Comparison of ENCODE assay signal across 10 cellular contexts in genomic region chr22:28795932-28796856, GRCh38. TPM values are rescaled to one million over a fixed set of nuclear protein-coding genes. Genes with fewer than 3 reads are reported as not detected.
A peak's percentile ranks its signal among the peaks of the same experiment; 100 is the strongest.
DNase-seq lines count a peak whose midpoint lies in the region; ATAC-seq and TF ChIP-seq lines count a peak whose summit lies in the region.
"Had no signal": no experiment of that assay in that cellular context is flagged by ENCODE, and none has a peak within 500 bp of the region (broad histone marks: within the 10 kb centered on the region; RNA-seq: fewer than 3 reads in every experiment).

No MANE protein-coding gene starts in this region.

- POLR2A ChIA-PET in Caco-2 (lab: Charles Lee) = interaction anchor here (1.1 kb wide), 1 partner anchor 12 kb away, joined by 4 read pairs; no protein-coding TSS in a partner anchor

- peak overlapping the region; percentile 100 for H3K9ac ChIP-seq in KMS-11

- H3K9me3 Mint-ChIP-seq in Caco-2 (ENCODE audit: unreplicated experiment) = no peaks in the 10 kb centered on the region
- H3K9me3 Mint-ChIP-seq in central memory CD8-positive, alpha-beta T cell = no peaks in the 10 kb centered on the region
- H3K9me3 Mint-ChIP-seq in osteocyte (ENCODE audit: unreplicated experiment) = no peaks in the 10 kb centered on the region
- H3K9me3 Mint-ChIP-seq: dendritic cell treated with granulocyte-macrophage colony-stimulating factor and Interleukin-4, amounts not matched to agents 40 ng/mL and 50 ng/mL, for 4 days had no signal

- H3K27me3 ChIP-seq in Caco-2 (replicated peaks; ENCODE audit: control insufficient read depth, insufficient read depth, low read length) = no peaks in the 10 kb centered on the region
- H3K27me3 ChIP-seq in KMS-11 (ENCODE audit: insufficient read depth, low read depth) = no peaks in the 10 kb centered on the region
- H3K27me3 ChIP-seq in foreskin keratinocyte = no peaks in the 10 kb centered on the region
- no peaks in the 10 kb centered on the region for H3K27me3 ChIP-seq in MG63

- 0 out of 2 replicates have a peak, but pooled peaks cover 7% of the 10 kb centered on the region for H3K4me1 ChIP-seq in Caco-2
- peaks cover 73% of the 10 kb centered on the region for H3K4me1 ChIP-seq in KMS-11 (ENCODE audit: low read depth, poor library complexity, severe bottlenecking)
- peaks cover under 1% of the 10 kb centered on the region for H3K4me1 ChIP-seq in foreskin keratinocyte

- H3K4me3 ChIP-seq in Caco-2 (ENCODE audit: low read depth, low read length) (no peak overlapping the region), KMS-11 (IDR thresholded peaks at IDR 0.05; ENCODE audit: insufficient read depth, low read depth, low read length) (no peak overlapping the region), MG63 (no peak overlapping the region)

- TSS peak; percentile 1 for BruUV-seq in Caco-2 (replicated peaks; lab: Mats Ljungman, UMichigan)

- DNase-seq in Caco-2 (no peak), osteocyte (ENCODE audit: extremely low spot score, unreplicated experiment) (no peak), foreskin keratinocyte (no peak), medulla oblongata (ENCODE audit: extremely low spot score) (no peak), MG63 (no peak)
- no peak for DNase-seq in central memory CD8-positive, alpha-beta T cell (ENCODE audit: low spot score in 2 of 2)
- DNase-seq: posterior cingulate gyrus, SHP77 had no signal

- peaks cover 75% of the 10 kb centered on the region for H3K79me2 ChIP-seq in KMS-11 (ENCODE audit: insufficient read depth, low read depth)

- no peak overlapping the region for H2AFZ ChIP-seq in KMS-11 (ENCODE audit: low read depth)

- H3K27ac ChIP-seq in KMS-11 (peak overlapping the region; percentile 99), foreskin keratinocyte (no peak overlapping the region)

- H3K4me2 ChIP-seq in KMS-11 = peak overlapping the region; percentile 87

- H4K20me1 ChIP-seq in KMS-11 (ENCODE audit: insufficient read depth) = peaks cover 31% of the 10 kb centered on the region

- CTCF ChIA-PET in Caco-2 (lab: Charles Lee) = no interaction called here

- intact Hi-C loops in Caco-2 (cut with micrococcal nuclease; ENCODE audit: unreplicated experiment) = no loop called here

- H3K27me3 Mint-ChIP-seq in Caco-2 (ENCODE audit: insufficient read depth, unreplicated experiment) (no peaks in the 10 kb centered on the region), osteocyte (ENCODE audit: unreplicated experiment) (no peaks in the 10 kb centered on the region)
- H3K27me3 Mint-ChIP-seq in central memory CD8-positive, alpha-beta T cell = no peaks in the 10 kb centered on the region
- H3K27me3 Mint-ChIP-seq: dendritic cell treated with granulocyte-macrophage colony-stimulating factor and Interleukin-4, amounts not matched to agents 40 ng/mL and 50 ng/mL, for 4 days had no signal

- H3K36me3 Mint-ChIP-seq in Caco-2 (ENCODE audit: insufficient read depth, unreplicated experiment) (peaks cover 90% of the 10 kb centered on the region), osteocyte (ENCODE audit: unreplicated experiment) (peaks cover 51% of the 10 kb centered on the region)
- H3K36me3 Mint-ChIP-seq in central memory CD8-positive, alpha-beta T cell (ENCODE audit: insufficient read depth) = peaks cover 73% of the 10 kb centered on the region

- TF ChIP-seq CTCF in Caco-2 (IDR thresholded peaks at IDR 0.05; ENCODE audit: insufficient read depth in 1 of 2, low read depth in 1 of 2, low read length in 1 of 2, severe bottlenecking in 1 of 2, unreplicated experiment in 1 of 2) (no peak), KMS-11 (conservative IDR thresholded peaks at IDR 0.05; ENCODE audit: low read depth, low read length) (no peak), osteocyte (IDR thresholded peaks at IDR 0.05) (no peak), foreskin keratinocyte (conservative IDR thresholded peaks at IDR 0.05) (no peak)

- ATAC-seq in central memory CD8-positive, alpha-beta T cell (replicated peaks; ENCODE audit: extremely low read depth, poor library complexity, severe bottlenecking) = no peak
- ATAC-seq in foreskin keratinocyte = no peak

- H3K36me3 ChIP-seq in Caco-2 (ENCODE audit: control insufficient read depth, insufficient read depth, low read length) (peaks cover 2% of the 10 kb centered on the region), KMS-11 (ENCODE audit: insufficient read depth) (peaks cover 38% of the 10 kb centered on the region), MG63 (peaks cover 66% of the 10 kb centered on the region)

- H3K4me1 Mint-ChIP-seq in Caco-2 (ENCODE audit: low read depth, unreplicated experiment) (peaks cover 14% of the 10 kb centered on the region), osteocyte (ENCODE audit: unreplicated experiment) (peaks cover 35% of the 10 kb centered on the region)
- H3K4me1 Mint-ChIP-seq in central memory CD8-positive, alpha-beta T cell = peaks cover 65% of the 10 kb centered on the region

- no peak overlapping the region for H3K27ac Mint-ChIP-seq in Caco-2 (ENCODE audit: unreplicated experiment)
- H3K27ac Mint-ChIP-seq in central memory CD8-positive, alpha-beta T cell (ENCODE audit: low read depth) = peak overlapping the region; percentile 68
- H3K27ac Mint-ChIP-seq in osteocyte (ENCODE audit: unreplicated experiment) = peak overlapping the region; percentile 39

- no peaks in the 10 kb centered on the region for H3K9me3 ChIP-seq in Caco-2
- H3K9me3 ChIP-seq in MG63 = no peaks in the 10 kb centered on the region

- H3K4me3 Mint-ChIP-seq in Caco-2 (ENCODE audit: unreplicated experiment) (no peak overlapping the region), osteocyte (ENCODE audit: unreplicated experiment) (no peak overlapping the region)
- H3K4me3 Mint-ChIP-seq in central memory CD8-positive, alpha-beta T cell = peak overlapping the region; percentile 87
- H3K4me3 Mint-ChIP-seq: dendritic cell treated with granulocyte-macrophage colony-stimulating factor and Interleukin-4, amounts not matched to agents 40 ng/mL and 50 ng/mL, for 4 days had no signal

RNA-seq across cellular contexts. Expression of gene XBP1, which starts 4.2 kb away (rescaled TPM):
- total RNA-seq in Caco-2 (2022) (215 and 225 TPM in 2 replicates), osteocyte (144 and 150 TPM in 2 replicates), foreskin keratinocyte (107 and 139 TPM in 2 replicates)
- polyA plus RNA-seq in foreskin keratinocyte = 88.5 and 106 TPM in 2 replicates
- 222 and 245 TPM in 2 replicates for total RNA-seq in MG63 (2014; rRNA removed; shearing (Covaris generic); ENCODE audit: low replicate concordance)

RNA-seq across cellular contexts. Expression of gene CCDC117, which starts 23.7 kb away (rescaled TPM):
- total RNA-seq in Caco-2 (2022) (27.8 and 33.1 TPM in 2 replicates), osteocyte (21.9 and 23.6 TPM in 2 replicates), foreskin keratinocyte (12.6 and 15.4 TPM in 2 replicates)
- polyA plus RNA-seq in foreskin keratinocyte = 4.5 and 6.2 TPM in 2 replicates
- total RNA-seq in MG63 (2014; rRNA removed; shearing (Covaris generic); ENCODE audit: low replicate concordance) = 25.4 and 32.4 TPM in 2 replicates

RNA-seq across cellular contexts. Expression of gene HSCB, which starts 54.4 kb away (rescaled TPM):
- total RNA-seq in Caco-2 (2022) = 8.2 and 11.4 TPM in 2 replicates
- total RNA-seq in osteocyte = 11.6 and 13.4 TPM in 2 replicates
- total RNA-seq in foreskin keratinocyte = 9.3 and 12.0 TPM in 2 replicates
- 13.8 and 14.4 TPM in 2 replicates for polyA plus RNA-seq in foreskin keratinocyte
- total RNA-seq in MG63 (2014; rRNA removed; shearing (Covaris generic); ENCODE audit: low replicate concordance) = 16.2 and 17.8 TPM in 2 replicates

RNA-seq across cellular contexts. Expression of gene CHEK2, which starts 54.6 kb away (rescaled TPM):
- total RNA-seq in Caco-2 (2022) = 34.0 and 38.0 TPM in 2 replicates
- total RNA-seq in osteocyte = 9.9 and 11.2 TPM in 2 replicates
- total RNA-seq in foreskin keratinocyte = 22.4 and 22.5 TPM in 2 replicates
- 20.4 and 25.2 TPM in 2 replicates for polyA plus RNA-seq in foreskin keratinocyte
- 38.6 and 51.8 TPM in 2 replicates for total RNA-seq in MG63 (2014; rRNA removed; shearing (Covaris generic); ENCODE audit: low replicate concordance)
